ENCODE assay signal across 18 cellular contexts in the genomic region with DNA sequence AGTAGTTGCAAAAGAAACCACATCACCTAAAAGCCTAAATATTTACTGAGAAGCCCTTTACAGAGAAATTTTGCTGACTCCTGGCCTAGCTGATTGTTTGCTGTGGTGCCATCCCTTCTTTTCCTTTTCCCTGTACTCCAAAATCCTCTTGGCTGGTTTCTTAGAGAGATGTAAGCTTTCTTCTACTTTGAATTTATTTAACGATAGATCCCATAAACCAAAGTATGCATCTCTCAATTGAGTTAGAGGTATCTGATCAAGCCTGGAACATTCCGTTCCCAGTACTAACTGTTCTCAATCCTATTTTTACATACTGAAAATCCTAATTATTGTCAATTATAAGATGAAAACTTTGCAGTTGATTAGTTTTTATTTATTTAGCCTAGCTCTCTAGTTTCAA. TPM values are rescaled to one million over a fixed set of nuclear protein-coding genes. Genes with fewer than 3 reads are reported as not detected.
DNase-seq lines count a peak whose midpoint lies in the region; ATAC-seq and TF ChIP-seq lines count a peak whose summit lies in the region.
"Had no signal": no experiment of that assay in that cellular context is flagged by ENCODE, and none has a peak within 500 bp of the region (broad histone marks: within the 10 kb centered on the region; RNA-seq: fewer than 3 reads in every experiment).

No MANE protein-coding gene starts in this region.

- peaks cover 18 to 40% (median 35%) of the 10 kb centered on the region in 4 donors for H3K4me1 Mint-ChIP-seq in CD4-positive, CD25-positive, alpha-beta regulatory T cell
- peaks cover 29% of the 10 kb centered on the region for H3K4me1 Mint-ChIP-seq in HFFc6 (ENCODE audit: low read depth)

- 49 to 85% (median 66%) methylated on average over 2 of the region's 2 CpGs for WGBS in psoas muscle, 3 donors
- 91% methylated on average over 2 of the region's 2 CpGs for WGBS in esophagus muscularis mucosa

- H3K27me3 ChIP-seq in CD4-positive, CD25-positive, alpha-beta regulatory T cell (ENCODE audit: control insufficient read depth, insufficient read depth, low read length), result no peaks in the 10 kb centered on the region
- H3K27me3 ChIP-seq in PC-3 (ENCODE audit: low read length) (no peaks in the 10 kb centered on the region), psoas muscle (ENCODE audit: insufficient read depth in 3 of 3, low read length in 2 of 3) (no peaks in the 10 kb centered on the region), esophagus muscularis mucosa (no peaks in the 10 kb centered on the region)

- H3K9ac ChIP-seq in PC-3 (ENCODE audit: low read length), result no peak overlapping the region

- CTCF ChIA-PET in PC-3 (lab: Charles Lee), result no interaction called here

- H3K36me3 Mint-ChIP-seq in CD4-positive, CD25-positive, alpha-beta regulatory T cell, result peaks cover 12% of the 10 kb centered on the region
- H3K36me3 Mint-ChIP-seq in HFFc6 (ENCODE audit: low read depth), result peaks cover 20% of the 10 kb centered on the region
- H3K36me3 Mint-ChIP-seq: natural killer cell had no signal

- TF ChIP-seq EP300 in esophagus muscularis mucosa (IDR thresholded peaks at IDR 0.05), result no peak

- H3K9me3 ChIP-seq in CD4-positive, CD25-positive, alpha-beta regulatory T cell (ENCODE audit: control insufficient read depth in 2 of 2, low read length in 2 of 2), result no peaks in the 10 kb centered on the region
- no peaks in the 10 kb centered on the region for H3K9me3 ChIP-seq in PC-3 (ENCODE audit: low read length)
- no peaks in the 10 kb centered on the region for H3K9me3 ChIP-seq in psoas muscle
- no peaks in the 10 kb centered on the region for H3K9me3 ChIP-seq in esophagus muscularis mucosa

- H3K9me3 Mint-ChIP-seq in CD4-positive, CD25-positive, alpha-beta regulatory T cell, result no peaks in the 10 kb centered on the region
- no peaks in the 10 kb centered on the region for H3K9me3 Mint-ChIP-seq in HFFc6
- H3K9me3 Mint-ChIP-seq: activated CD8-positive, alpha-beta T cell treated with anti-CD3 and anti-CD28 coated beads for 36 hours; natural killer cell had no signal

- POLR2A ChIA-PET in PC-3 (lab: Charles Lee; ENCODE audit: unreplicated experiment), result no interaction called here

- no peaks in the 10 kb centered on the region for H3F3A ChIP-seq in PC-3 (ENCODE audit: low read length, unreplicated experiment)

- peaks cover 21% of the 10 kb centered on the region for H3K79me2 ChIP-seq in PC-3 (ENCODE audit: low read length)

- TF ChIP-seq POLR2A in esophagus muscularis mucosa (IDR thresholded peaks at IDR 0.05; ENCODE audit: low read depth), result no peak

- H3K4me2 ChIP-seq in PC-3 (ENCODE audit: low read length), result 0 out of 2 replicates have a peak overlapping the region, but pooled peaks have one; percentile 11
- H3K4me2 ChIP-seq: smooth muscle cell had no signal

- TF ChIP-seq CTCF in PC-3 (conservative IDR thresholded peaks at IDR 0.05; ENCODE audit: low read depth, low read length), result no peak
- TF ChIP-seq CTCF in psoas muscle (IDR thresholded peaks at IDR 0.05), result no peak
- no peak for TF ChIP-seq CTCF in esophagus muscularis mucosa (IDR thresholded peaks at IDR 0.05)
- TF ChIP-seq CTCF in HFFc6 (IDR thresholded peaks at IDR 0.05), result no peak

- peak overlapping the region; percentile 29 for H3K27ac ChIP-seq in CD4-positive, CD25-positive, alpha-beta regulatory T cell (ENCODE audit: insufficient read depth, low read length, poor library complexity, severe bottlenecking)
- H3K27ac ChIP-seq in PC-3 (ENCODE audit: low read length) (peak overlapping the region; percentile 8; the same call in 1 of the 2 replicates), psoas muscle (peak overlapping the region; percentile 51), esophagus muscularis mucosa (replicated peaks in 1 of 4) (no peak overlapping the region)

- H4K20me1 ChIP-seq in PC-3 (ENCODE audit: low read length), result 0 out of 2 replicates have a peak, but pooled peaks cover 4% of the 10 kb centered on the region

- BruUV-seq in PC-3 (replicated peaks; lab: Mats Ljungman, UMichigan), result no TSS peak

- H3K4me1 ChIP-seq in CD4-positive, CD25-positive, alpha-beta regulatory T cell (ENCODE audit: control insufficient read depth, insufficient read depth, low read length, poor library complexity, severe bottlenecking), result peaks cover 11% of the 10 kb centered on the region
- H3K4me1 ChIP-seq in PC-3 (ENCODE audit: insufficient read depth, low read length) (peaks cover 16% of the 10 kb centered on the region), psoas muscle (peaks cover 26% of the 10 kb centered on the region), esophagus muscularis mucosa (peaks cover 17 to 29% (median 24%) of the 10 kb centered on the region in 4 donors)

- no peak for DNase-seq in CD4-positive, CD25-positive, alpha-beta regulatory T cell
- DNase-seq in PC-3, result no peak
- DNase-seq in fibroblast of gingiva (ENCODE audit: low read depth), result peak; percentile 1
- no peak for DNase-seq in psoas muscle
- no peak for DNase-seq in esophagus muscularis mucosa (ENCODE audit: extremely low spot score)
- no peak for DNase-seq in HFFc6
- DNase-seq: activated CD8-positive, alpha-beta T cell treated with anti-CD3 and anti-CD28 coated beads for 36 hours; activated naive CD4-positive, alpha-beta T cell treated with anti-CD3 and anti-CD28 coated beads, Interleukin-2, amount 50 U/mL, for 16 hours; activated T-cell treated with anti-CD3 and anti-CD28 coated beads, Interleukin-2, amount 50 U/mL, for 1 hour; HCEC 1CT; hypothalamus; kidney; natural killer cell; stimulated activated CD4-positive, alpha-beta T cell treated with anti-CD3 and anti-CD28 coated beads, Interleukin-4, amount 100 ng/mL, for 1 hour had no signal

- no peak for ATAC-seq in CD4-positive, CD25-positive, alpha-beta regulatory T cell (ENCODE audit: low read depth in 2 of 2)
- ATAC-seq in PC-3, result no peak
- ATAC-seq in psoas muscle, result no peak
- no peak for ATAC-seq in GM18858 (IDR thresholded peaks at IDR 0.05; ENCODE audit: unreplicated experiment)
- no peak for ATAC-seq in HG03571 (IDR thresholded peaks at IDR 0.05; ENCODE audit: unreplicated experiment)
- ATAC-seq: activated CD8-positive, alpha-beta T cell treated with anti-CD3 and anti-CD28 coated beads for 36 hours; K562; natural killer cell had no signal

- no peaks in the 10 kb centered on the region for H3K9me2 ChIP-seq in PC-3 (replicated peaks; ENCODE audit: low read length)

- H3K36me3 ChIP-seq in CD4-positive, CD25-positive, alpha-beta regulatory T cell (ENCODE audit: control insufficient read depth, insufficient read depth, low read length), result peaks cover 10% of the 10 kb centered on the region
- no peaks in the 10 kb centered on the region for H3K36me3 ChIP-seq in PC-3 (ENCODE audit: low read depth, low read length)
- no peaks in the 10 kb centered on the region for H3K36me3 ChIP-seq in psoas muscle (ENCODE audit: insufficient read depth in 1 of 2, low read depth in 1 of 2)
- peaks cover 0 to 19% (median 4%) of the 10 kb centered on the region in 4 donors for H3K36me3 ChIP-seq in esophagus muscularis mucosa

- H3K4me3 Mint-ChIP-seq in CD4-positive, CD25-positive, alpha-beta regulatory T cell, result no peak overlapping the region
- H3K4me3 Mint-ChIP-seq in HFFc6, result no peak overlapping the region
- H3K4me3 Mint-ChIP-seq: activated CD8-positive, alpha-beta T cell treated with anti-CD3 and anti-CD28 coated beads for 36 hours; natural killer cell had no signal

- H3K27me3 Mint-ChIP-seq in CD4-positive, CD25-positive, alpha-beta regulatory T cell, result no peaks in the 10 kb centered on the region
- H3K27me3 Mint-ChIP-seq in HFFc6 (ENCODE audit: insufficient read depth), result no peaks in the 10 kb centered on the region; the same call in 1 of the 2 replicates
- H3K27me3 Mint-ChIP-seq: activated CD8-positive, alpha-beta T cell treated with anti-CD3 and anti-CD28 coated beads for 36 hours had no signal

- intact Hi-C loops in PC-3 (cut with micrococcal nuclease) (no loop called here), psoas muscle (cut with DNase I) (loop anchor here (5.0 to 10.0 kb wide), 2 partner anchors 93 to 110 kb away; no protein-coding TSS in a partner anchor), esophagus muscularis mucosa (cut with DNase I) (loop anchor here (10.0 kb wide), 1 partner anchor 257 kb away; a partner anchor contains a TSS)

- no peak overlapping the region for H2AFZ ChIP-seq in PC-3 (ENCODE audit: low read length)

- H3K27ac Mint-ChIP-seq in CD4-positive, CD25-positive, alpha-beta regulatory T cell, result no peak overlapping the region
- H3K27ac Mint-ChIP-seq in HFFc6, result no peak overlapping the region
- H3K27ac Mint-ChIP-seq: activated CD8-positive, alpha-beta T cell treated with anti-CD3 and anti-CD28 coated beads for 36 hours; natural killer cell had no signal

- no peak overlapping the region for H3K4me3 ChIP-seq in CD4-positive, CD25-positive, alpha-beta regulatory T cell (ENCODE audit: low read depth, low read length)
- H3K4me3 ChIP-seq in PC-3 (ENCODE audit: low read length) (no peak overlapping the region), psoas muscle (no peak overlapping the region), esophagus muscularis mucosa (no peak overlapping the region)
- H3K4me3 ChIP-seq: K562, smooth muscle cell had no signal

RNA-seq across cellular contexts. Expression of a gene that starts 6.3 kb away (rescaled TPM):
- total RNA-seq in CD4-positive, CD25-positive, alpha-beta regulatory T cell, result 5.2 TPM
- polyA plus RNA-seq in CD4-positive, CD25-positive, alpha-beta regulatory T cell, result 10 to 100 TPM; 32.3 to 76.0 (median 55.9) TPM
- 6.9 and 8.1 TPM in 2 replicates for total RNA-seq in PC-3 (2014; rRNA removed)
- 10 to 100 TPM in 3 of 4 donors, 1 to 10 TPM in 1; 7.7 to 13.8 (median 12.3) TPM for total RNA-seq in psoas muscle
- polyA plus RNA-seq in psoas muscle, result 10 to 100 TPM; 17.2 to 39.3 (median 18.8) TPM
- 10 to 100 TPM in 3 of 4 donors, 1 to 10 TPM in 1; 9.6 to 15.9 (median 12.7) TPM for total RNA-seq in esophagus muscularis mucosa
- total RNA-seq in HFFc6 (2021; fragmentation: NEBNext Ultra II Directional; extraction: Animal tissue kit (Norgen Biotek cat#: 25700)), result 10 to 100 TPM; 20.7 to 25.6 (median 23.7) TPM

RNA-seq across cellular contexts. Expression of a gene that starts 6.6 kb away (rescaled TPM):
- total RNA-seq in CD4-positive, CD25-positive, alpha-beta regulatory T cell, result 77.9 TPM
- polyA plus RNA-seq in CD4-positive, CD25-positive, alpha-beta regulatory T cell, result 10 to 100 TPM; 25.0 to 32.3 (median 28.7) TPM
- total RNA-seq in PC-3 (2014; rRNA removed) (13.9 and 20.4 TPM in 2 replicates), psoas muscle (10 to 100 TPM; 48.2 to 88.7 (median 66.3) TPM), esophagus muscularis mucosa (10 to 100 TPM; 14.2 to 26.2 (median 17.2) TPM)
- polyA plus RNA-seq in psoas muscle, result 100 to 1,000 TPM in 1 of 3 donors, 10 to 100 TPM in 2; 16.7 to 101 (median 42.3) TPM
- total RNA-seq in HFFc6 (2021; fragmentation: NEBNext Ultra II Directional; extraction: Animal tissue kit (Norgen Biotek cat#: 25700)), result 10 to 100 TPM; 59.8 to 83.2 (median 71.9) TPM

Comparison
In these comparisons a context has a peak if more than half of its experiments do, and no peak if none do; other contexts are left out.
1. H3K27ac ChIP-seq: peak in CD4-positive, CD25-positive, alpha-beta regulatory T cell (single experiment), PC-3 (single experiment) and psoas muscle (single experiment); none in esophagus muscularis mucosa (0 of 4).